22 cellular contexts compared by ENCODE assay signal in genomic region chr13:97322740-97323342, GRCh38.
DNase-seq lines count a peak whose midpoint lies in the region; ATAC-seq and TF ChIP-seq lines count a peak whose summit lies in the region.
"Had no signal": no experiment of that assay in that cellular context is flagged by ENCODE, and none has a peak within 500 bp of the region (broad histone marks: within the 10 kb centered on the region; RNA-seq: fewer than 3 reads in every experiment).

No MANE protein-coding gene starts in this region.

- no peak for ATAC-seq in HG03354 (IDR thresholded peaks at IDR 0.05; ENCODE audit: poor library complexity, severe bottlenecking, unreplicated experiment)
- ATAC-seq in HG02970 (IDR thresholded peaks at IDR 0.05; ENCODE audit: low FRiP score, unreplicated experiment): no peak
- ATAC-seq: left colon, natural killer cell had no signal

- H2BK120ac ChIP-seq in trophoblast cell (ENCODE audit: insufficient read depth, low read length, poor library complexity): no peak overlapping the region

- H2AFZ ChIP-seq in fibroblast of lung (ENCODE audit: low read length) (no peak overlapping the region), trophoblast cell (ENCODE audit: insufficient read depth, low read length, poor library complexity) (no peak overlapping the region)

- H3K4me3 Mint-ChIP-seq in endodermal cell: no peak overlapping the region
- H3K4me3 Mint-ChIP-seq: activated CD4-positive, alpha-beta memory T cell treated with anti-CD3 and anti-CD28 coated beads for 36 hours; natural killer cell had no signal

- no peak overlapping the region for H3K18ac ChIP-seq in trophoblast cell (ENCODE audit: low read length)

- H2AK5ac ChIP-seq in trophoblast cell (ENCODE audit: low read length): no peak overlapping the region

- no peaks in the 10 kb centered on the region for H3K36me3 Mint-ChIP-seq in endodermal cell (ENCODE audit: low read depth)
- H3K36me3 Mint-ChIP-seq: activated CD4-positive, alpha-beta memory T cell treated with anti-CD3 and anti-CD28 coated beads for 36 hours; natural killer cell had no signal

- H3K23ac ChIP-seq in trophoblast cell (ENCODE audit: low read length): no peak overlapping the region

- H3K27me3 ChIP-seq in adipocyte (replicated peaks; ENCODE audit: control insufficient read depth, insufficient read depth, low read length) (no peaks in the 10 kb centered on the region), fibroblast of lung (ENCODE audit: control insufficient read depth, insufficient read depth, low read length) (no peaks in the 10 kb centered on the region), trophoblast cell (ENCODE audit: insufficient read depth, low read length) (no peaks in the 10 kb centered on the region), endodermal cell (ENCODE audit: control insufficient read depth, insufficient read depth, low read length, poor library complexity, severe bottlenecking) (no peaks in the 10 kb centered on the region)
- H3K27me3 ChIP-seq: cardiac muscle cell, uterus had no signal

- no peaks in the 10 kb centered on the region for H4K20me1 ChIP-seq in fibroblast of lung (ENCODE audit: control insufficient read depth, extremely low read depth, insufficient read depth, low read length)

- no CpG with 5 or more reads among the region's 3 CpGs for WGBS in trophoblast cell (ENCODE audit: extremely low coverage, insufficient coverage, insufficient read length)
- WGBS in endodermal cell (ENCODE audit: insufficient coverage in 1 of 2, insufficient read length in 1 of 2), 2 experiments: 95 to 100% methylated on average over 1 of the region's 3 CpGs

- H3K14ac ChIP-seq in trophoblast cell (ENCODE audit: low read length): no peak overlapping the region

- H4K12ac ChIP-seq in trophoblast cell (ENCODE audit: low read depth, low read length): no peak overlapping the region

- H3K9me3 ChIP-seq in adipocyte (ENCODE audit: control insufficient read depth, low read length) (no peaks in the 10 kb centered on the region), fibroblast of lung (ENCODE audit: control insufficient read depth, insufficient read depth, low read depth, low read length) (no peaks in the 10 kb centered on the region), trophoblast cell (ENCODE audit: insufficient read depth, low read depth, low read length) (no peaks in the 10 kb centered on the region), endodermal cell (ENCODE audit: control insufficient read depth, low read length) (no peaks in the 10 kb centered on the region)
- H3K9me3 ChIP-seq: uterus had no signal

- H3K4me2 ChIP-seq in fibroblast of lung (ENCODE audit: extremely low read depth, insufficient read depth, low read length) (peak overlapping the region; percentile 30), trophoblast cell (ENCODE audit: low read length) (no peak overlapping the region)

- no peaks in the 10 kb centered on the region for H3K9me3 Mint-ChIP-seq in endodermal cell
- H3K9me3 Mint-ChIP-seq: activated CD4-positive, alpha-beta memory T cell treated with anti-CD3 and anti-CD28 coated beads for 36 hours; natural killer cell had no signal

- H3K79me2 ChIP-seq in fibroblast of lung (ENCODE audit: control insufficient read depth, insufficient read depth, low read length): peaks cover 26% of the 10 kb centered on the region
- H3K79me2 ChIP-seq in trophoblast cell (ENCODE audit: control insufficient read depth, insufficient read depth, low read length, poor library complexity): peaks cover 4% of the 10 kb centered on the region

- H3K36me3 ChIP-seq in adipocyte (ENCODE audit: control insufficient read depth, insufficient read depth, low read length, severe bottlenecking) (no peaks in the 10 kb centered on the region), fibroblast of lung (ENCODE audit: control insufficient read depth, insufficient read depth, low read length) (no peaks in the 10 kb centered on the region), trophoblast cell (ENCODE audit: control insufficient read depth in 1 of 2, insufficient read depth in 2 of 2, low read length in 2 of 2) (peaks cover 9 to 14% of the 10 kb centered on the region in 2 experiments), endodermal cell (ENCODE audit: control insufficient read depth, insufficient read depth, low read length) (no peaks in the 10 kb centered on the region)
- H3K36me3 ChIP-seq: cardiac muscle cell, uterus had no signal

- H4K8ac ChIP-seq in trophoblast cell (ENCODE audit: low read depth, low read length): no peak overlapping the region

- DNase-seq in GM03348 (ENCODE audit: low spot score) (peak; percentile 18), adipocyte (ENCODE audit: low read depth) (peak; percentile 42), fibroblast of lung (ENCODE audit: low read depth in 2 of 2) (peak; percentile 60 to 63), trophoblast cell (peak in 1 of 2 donors; percentile 39), GOT3 (lab: John Stamatoyannopoulos, UW) (no peak), endodermal cell (no peak)
- DNase-seq: activated CD4-positive, alpha-beta memory T cell treated with anti-CD3 and anti-CD28 coated beads for 36 hours; activated CD4-positive, CD25-positive, alpha-beta regulatory T cell; activated gamma-delta T cell; erythroblast; Karpas-422; left colon; mesendoderm; natural killer cell; NCI-H1048; NCI-H187; NCI-H69; T1000; uterus had no signal

- H3K27ac Mint-ChIP-seq in endodermal cell: no peak overlapping the region
- H3K27ac Mint-ChIP-seq: activated CD4-positive, alpha-beta memory T cell treated with anti-CD3 and anti-CD28 coated beads for 36 hours had no signal

- peaks cover 24% of the 10 kb centered on the region for H3K4me1 ChIP-seq in adipocyte (ENCODE audit: control insufficient read depth, insufficient read depth, low read length)
- peaks cover 33% of the 10 kb centered on the region for H3K4me1 ChIP-seq in fibroblast of lung (ENCODE audit: control insufficient read depth, extremely low read depth, insufficient read depth, low read length)
- H3K4me1 ChIP-seq in trophoblast cell (ENCODE audit: control insufficient read depth in 1 of 2, insufficient read depth in 2 of 2, low read length in 2 of 2): peaks cover 5 to 10% of the 10 kb centered on the region in 2 experiments
- no peaks in the 10 kb centered on the region for H3K4me1 ChIP-seq in endodermal cell (ENCODE audit: control insufficient read depth, insufficient read depth, low read length)
- H3K4me1 ChIP-seq: uterus had no signal

- H3K9ac ChIP-seq in adipocyte (ENCODE audit: low read length) (no peak overlapping the region), fibroblast of lung (ENCODE audit: insufficient read depth, low read length) (no peak overlapping the region), trophoblast cell (ENCODE audit: low read length) (no peak overlapping the region), endodermal cell (ENCODE audit: extremely low read depth, low read length, poor library complexity, severe bottlenecking) (no peak overlapping the region)

- peaks cover 3% of the 10 kb centered on the region for H3K4me1 Mint-ChIP-seq in endodermal cell

- TF ChIP-seq CTCF in fibroblast of lung (conservative IDR thresholded peaks at IDR 0.05 in 1 of 2, IDR thresholded peaks at IDR 0.05 in 1 of 2; ENCODE audit: low read depth in 1 of 2, low read length in 2 of 2) (no peak), endodermal cell (conservative IDR thresholded peaks at IDR 0.05) (no peak)

- H3K27ac ChIP-seq in fibroblast of lung (ENCODE audit: insufficient read depth, low read length): peak overlapping the region; percentile 6
- H3K27ac ChIP-seq in trophoblast cell (ENCODE audit: low read depth, low read length): no peak overlapping the region
- no peak overlapping the region for H3K27ac ChIP-seq in endodermal cell (ENCODE audit: low read depth, low read length)
- H3K27ac ChIP-seq: cardiac muscle cell, uterus had no signal

- H3K4ac ChIP-seq in trophoblast cell (ENCODE audit: low read depth, low read length): peak overlapping the region; percentile 39

- no peak overlapping the region for H4K91ac ChIP-seq in trophoblast cell (ENCODE audit: low read depth, low read length)

- peaks cover 7% of the 10 kb centered on the region for H3K27me3 Mint-ChIP-seq in endodermal cell (ENCODE audit: insufficient read depth)
- H3K27me3 Mint-ChIP-seq: activated CD4-positive, alpha-beta memory T cell treated with anti-CD3 and anti-CD28 coated beads for 36 hours had no signal

- no peak overlapping the region for H2BK5ac ChIP-seq in trophoblast cell (ENCODE audit: low read depth, low read length, poor library complexity)

- H2BK12ac ChIP-seq in trophoblast cell (ENCODE audit: low read length): no peak overlapping the region

- H3K4me3 ChIP-seq in adipocyte (ENCODE audit: low read length) (no peak overlapping the region), fibroblast of lung (replicated peaks in 1 of 4; ENCODE audit: control extremely low read depth in 1 of 4, insufficient read depth in 1 of 4, low read depth in 3 of 4, low read length in 4 of 4) (no peak overlapping the region), trophoblast cell (ENCODE audit: low read depth, low read length) (no peak overlapping the region), endodermal cell (ENCODE audit: low read length) (no peak overlapping the region)
- H3K4me3 ChIP-seq: cardiac muscle cell, uterus had no signal

- peaks cover 2% of the 10 kb centered on the region for H3K79me1 ChIP-seq in trophoblast cell (ENCODE audit: low read length)

Comparison
In these comparisons a context has a peak if more than half of its experiments do, and no peak if none do; other contexts are left out.
1. DNase-seq: peak in GM03348 (single experiment), adipocyte (single experiment) and fibroblast of lung (2 of 2); none in GOT3 (single experiment) and endodermal cell (single experiment).